Comparison of ENCODE assay signal across 12 cellular contexts in the genomic region with DNA sequence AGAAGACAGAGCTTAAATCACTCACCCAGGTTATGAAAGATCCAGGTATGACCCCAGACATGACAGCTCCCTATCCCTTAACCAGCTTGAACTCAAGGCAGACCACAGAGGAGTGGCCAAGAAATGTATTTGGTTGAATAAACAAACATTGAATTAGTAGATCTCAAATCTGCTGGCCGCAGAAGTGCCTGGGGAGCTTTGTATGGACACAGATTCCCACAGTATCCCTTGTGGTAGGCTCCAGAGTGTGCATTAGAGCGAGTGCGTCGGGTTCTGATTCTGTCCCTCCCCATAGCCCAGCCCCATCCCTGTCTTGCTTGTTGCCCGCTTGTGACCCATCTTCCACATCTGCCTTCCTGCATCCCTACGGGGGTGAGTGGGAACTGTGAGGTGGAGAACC.
"Had no signal": no experiment of that assay in that cellular context is flagged by ENCODE, and none has a peak within 500 bp of the region (broad histone marks: within the 10 kb centered on the region; RNA-seq: fewer than 3 reads in every experiment).

No MANE protein-coding gene starts in this region.

- H2AFZ ChIP-seq: neural progenitor cell had no signal

- H3K9ac ChIP-seq: neural progenitor cell had no signal

- H3K4me1 ChIP-seq: adrenal gland, breast epithelium had no signal

- H3K27me3 ChIP-seq: gastroesophageal sphincter, neural progenitor cell, ovary had no signal

- H3K4me2 ChIP-seq: neural progenitor cell had no signal

- DNase-seq: activated CD4-positive, alpha-beta T cell treated with anti-CD3 and anti-CD28 coated beads for 36 hours; activated naive CD4-positive, alpha-beta T cell treated with anti-CD3 and anti-CD28 coated beads for 36 hours; adrenal gland; ovary; stimulated activated CD4-positive, alpha-beta T cell treated with anti-CD3 and anti-CD28 coated beads, Interleukin-2, amount 100 ng/mL, for 48 hours; stimulated activated naive CD4-positive, alpha-beta T cell treated with Interleukin-2 at 50 U/mL for 16 hours; T-cell; trophoblast cell; WERI-Rb-1 had no signal

- H3K4me3 ChIP-seq: adrenal gland, breast epithelium, gastroesophageal sphincter, neural progenitor cell, ovary had no signal

- ATAC-seq: activated CD4-positive, alpha-beta T cell treated with anti-CD3 and anti-CD28 coated beads for 36 hours; gastroesophageal sphincter; T-cell had no signal

- H3K36me3 ChIP-seq: adrenal gland, breast epithelium, gastroesophageal sphincter, neural progenitor cell, ovary, WERI-Rb-1 had no signal

- H3K27ac ChIP-seq: adrenal gland, breast epithelium, gastroesophageal sphincter, neural progenitor cell, ovary, WERI-Rb-1 had no signal

- H3K9me3 ChIP-seq: adrenal gland, breast epithelium, gastroesophageal sphincter, ovary had no signal
